In genomic region chr2:148675708-148676107, GRCh38 we compare ENCODE assay signal across 21 cellular contexts. TPM values are rescaled to one million over a fixed set of nuclear protein-coding genes. Genes with fewer than 3 reads are reported as not detected.
DNase-seq lines count a peak whose midpoint lies in the region; ATAC-seq and TF ChIP-seq lines count a peak whose summit lies in the region.
"Had no signal": no experiment of that assay in that cellular context is flagged by ENCODE, and none has a peak within 500 bp of the region (broad histone marks: within the 10 kb centered on the region; RNA-seq: fewer than 3 reads in every experiment).

No MANE protein-coding gene starts in this region.

- H3K36me3 ChIP-seq in IMR-90 (ENCODE audit: control insufficient read depth, insufficient read depth, low read length), result no peaks in the 10 kb centered on the region
- H3K36me3 ChIP-seq in tibial artery, result no peaks in the 10 kb centered on the region
- H3K36me3 ChIP-seq: vagina had no signal

- H3K56ac ChIP-seq in IMR-90 (ENCODE audit: extremely low read depth, insufficient read depth, low read length), result no peak overlapping the region

- no peak overlapping the region for H3K4ac ChIP-seq in IMR-90 (ENCODE audit: low read depth, low read length)

- no peak overlapping the region for H2AFZ ChIP-seq in IMR-90 (replicated peaks; ENCODE audit: low read length, poor library complexity)
- H2AFZ ChIP-seq: hepatocyte had no signal

- no peak for TF ChIP-seq RAD21 in IMR-90 (IDR thresholded peaks at IDR 0.05; ENCODE audit: low read length)

- no peak overlapping the region for H2BK120ac ChIP-seq in IMR-90 (ENCODE audit: low read depth, low read length)

- intact Hi-C loops in activated CD4-positive, alpha-beta T cell treated with anti-CD3 and anti-CD28 coated beads for 36 hours (cut with DNase I, micrococcal nuclease), result no loop called here
- intact Hi-C loops in IMR-90 (cut with micrococcal nuclease) (no loop called here), tibial artery (cut with DNase I; ENCODE audit: low total_unique reads) (no loop called here)

- POLR2A ChIA-PET in activated CD4-positive, alpha-beta T cell treated with anti-CD3 and anti-CD28 coated beads for 36 hours (lab: Charles Lee), result interaction anchor here (0.6 kb wide), 1 partner anchor 29 kb away, joined by 5 read pairs; no protein-coding TSS in a partner anchor
- POLR2A ChIA-PET in IMR-90 (lab: Charles Lee; ENCODE audit: unreplicated experiment), result no interaction called here
- POLR2A ChIA-PET in naive thymus-derived CD8-positive, alpha-beta T cell (lab: Charles Lee), result interaction anchor here (0.6 to 2.0 kb wide), 2 partner anchors 13 to 30 kb away, joined by 5 to 6 read pairs; no protein-coding TSS in a partner anchor

- no peak overlapping the region for H3K4me3 Mint-ChIP-seq in activated CD4-positive, alpha-beta T cell treated with anti-CD3 and anti-CD28 coated beads for 36 hours
- H3K4me3 Mint-ChIP-seq in naive thymus-derived CD8-positive, alpha-beta T cell, result peak overlapping the region in 5 of 10 donors; percentile 2 to 40 (median 31)

- peak overlapping the region; percentile 63 for H3K27ac Mint-ChIP-seq in activated CD4-positive, alpha-beta T cell treated with anti-CD3 and anti-CD28 coated beads for 36 hours
- peak overlapping the region in 6 of 10 donors; percentile 8 to 85 (median 28) for H3K27ac Mint-ChIP-seq in naive thymus-derived CD8-positive, alpha-beta T cell
- H3K27ac Mint-ChIP-seq: activated T-helper 2 cell treated with anti-CD3 and anti-CD28 coated beads, Interferon-gamma antibody, Interleukin-2, Interleukin-4, amounts not matched to agents 10 μg/mL and 5 μg/mL and 100 μg/mL, durations not matched to agents 14 hours and 24 hours and 36 hours had no signal

- H3K9me3 ChIP-seq in IMR-90 (ENCODE audit: control insufficient read depth, insufficient read depth, low read length) (no peaks in the 10 kb centered on the region), tibial artery (no peaks in the 10 kb centered on the region)
- H3K9me3 ChIP-seq: vagina had no signal

- no peak overlapping the region for H2BK20ac ChIP-seq in IMR-90 (ENCODE audit: low read depth, low read length)

- no peak overlapping the region for H3K9ac ChIP-seq in IMR-90 (ENCODE audit: low read depth, low read length)
- H3K9ac ChIP-seq: BLaER1 treated with 17β-estradiol and CSF1 and Interleukin-3, amounts not matched to agents 10 nM and 100 nM; KMS-11 had no signal

- no peak overlapping the region for H3K14ac ChIP-seq in IMR-90 (replicated peaks; ENCODE audit: low read depth, low read length)

- H3K9me3 Mint-ChIP-seq in activated CD4-positive, alpha-beta T cell treated with anti-CD3 and anti-CD28 coated beads for 36 hours (ENCODE audit: low read depth), result peaks cover 9% of the 10 kb centered on the region
- peaks cover 0 to 21% (median 11%) of the 10 kb centered on the region in 9 donors for H3K9me3 Mint-ChIP-seq in naive thymus-derived CD8-positive, alpha-beta T cell

- ATAC-seq in activated CD4-positive, alpha-beta T cell treated with anti-CD3 and anti-CD28 coated beads for 36 hours, result no peak
- peak; percentile 46 for ATAC-seq in IMR-90 (ENCODE audit: low read depth)
- ATAC-seq in naive thymus-derived CD8-positive, alpha-beta T cell, result no peak
- no peak for ATAC-seq in GM21619 (IDR thresholded peaks at IDR 0.05; ENCODE audit: unreplicated experiment)
- no peak for ATAC-seq in GM21390 (IDR thresholded peaks at IDR 0.05; ENCODE audit: unreplicated experiment)

- peaks cover 57% of the 10 kb centered on the region for H3K4me1 Mint-ChIP-seq in activated CD4-positive, alpha-beta T cell treated with anti-CD3 and anti-CD28 coated beads for 36 hours
- peaks cover 37 to 79% (median 72%) of the 10 kb centered on the region in 4 donors for H3K4me1 Mint-ChIP-seq in naive thymus-derived CD8-positive, alpha-beta T cell

- H3K23ac ChIP-seq in IMR-90 (ENCODE audit: low read depth, low read length), result no peak overlapping the region

- H3K4me1 ChIP-seq in IMR-90 (ENCODE audit: control insufficient read depth, insufficient read depth, low read length) (peaks cover 12% of the 10 kb centered on the region), tibial artery (peaks cover 0 to 70% (median 12%) of the 10 kb centered on the region in 4 donors)
- H3K4me1 ChIP-seq: BLaER1 treated with 17β-estradiol and CSF1 and Interleukin-3, amounts not matched to agents 10 nM and 100 nM had no signal

- peaks cover 16% of the 10 kb centered on the region for H3K36me3 Mint-ChIP-seq in activated CD4-positive, alpha-beta T cell treated with anti-CD3 and anti-CD28 coated beads for 36 hours (ENCODE audit: low read depth)
- H3K36me3 Mint-ChIP-seq in naive thymus-derived CD8-positive, alpha-beta T cell, result peaks cover 5 to 12% (median 8%) of the 10 kb centered on the region in 3 donors

- dilution Hi-C loops in IMR-90 (cut with HindIII; ENCODE audit: low sequenced_read_pairs, unreplicated experiment), result no loop called here

- in situ Hi-C loops in IMR-90 (cut with MboI; ENCODE audit: low sequenced_read_pairs), result no loop called here

- H3K27me3 ChIP-seq in IMR-90 (ENCODE audit: control insufficient read depth, insufficient read depth, low read length), result no peaks in the 10 kb centered on the region
- H3K27me3 ChIP-seq in tibial artery, result no peaks in the 10 kb centered on the region
- H3K27me3 ChIP-seq: BLaER1 treated with 17β-estradiol and CSF1 and Interleukin-3, amounts not matched to agents 10 nM and 100 nM; hepatocyte; vagina had no signal

- peaks cover 63% of the 10 kb centered on the region for H4K20me1 ChIP-seq in IMR-90 (ENCODE audit: insufficient read depth, low read length)

- H2AK5ac ChIP-seq in IMR-90 (ENCODE audit: low read depth, low read length), result no peak overlapping the region

- H4K91ac ChIP-seq in IMR-90 (ENCODE audit: insufficient read depth, low read depth, low read length), result no peak overlapping the region

- no peak overlapping the region for H2BK5ac ChIP-seq in IMR-90 (ENCODE audit: low read depth, low read length, poor library complexity, severe bottlenecking)

- no peak overlapping the region for H3K18ac ChIP-seq in IMR-90 (ENCODE audit: low read depth, low read length)

- no peak overlapping the region for H4K5ac ChIP-seq in IMR-90 (ENCODE audit: low read depth, low read length)

- H3K4me2 ChIP-seq in IMR-90 (ENCODE audit: low read depth, low read length), result peak overlapping the region; percentile 49; the same call in 1 of the 2 replicates
- H3K4me2 ChIP-seq: BLaER1 treated with 17β-estradiol and CSF1 and Interleukin-3, amounts not matched to agents 10 nM and 100 nM; hepatocyte; KMS-11 had no signal

- CTCF ChIA-PET in activated CD4-positive, alpha-beta T cell treated with anti-CD3 and anti-CD28 coated beads for 36 hours (lab: Charles Lee), result interaction anchor here (0.7 to 1.8 kb wide), 6 partner anchors 10 to 104 kb away, joined by 3 to 6 read pairs (median 4); no protein-coding TSS in a partner anchor
- CTCF ChIA-PET in IMR-90 (lab: Yijun Ruan, JAX), result no interaction called here

- no peak overlapping the region for H2BK15ac ChIP-seq in IMR-90 (ENCODE audit: low read depth, low read length)

- no peak overlapping the region for H3K4me3 ChIP-seq in IMR-90 (ENCODE audit: insufficient read depth, low read depth, low read length)
- H3K4me3 ChIP-seq in tibial artery, result no peak overlapping the region
- H3K4me3 ChIP-seq: BLaER1 treated with 17β-estradiol and CSF1 and Interleukin-3, amounts not matched to agents 10 nM and 100 nM; hepatocyte; vagina had no signal

- no TSS peak for BruUV-seq in IMR-90 (replicated peaks; lab: Mats Ljungman, UMichigan)

- H2AK9ac ChIP-seq in IMR-90 (replicated peaks; ENCODE audit: low read depth, low read length, poor library complexity), result no peak overlapping the region

- H3K9me1 ChIP-seq in IMR-90 (ENCODE audit: insufficient read depth, low read length), result peaks cover 9% of the 10 kb centered on the region

- no peak for DNase-seq in activated CD4-positive, alpha-beta T cell treated with anti-CD3 and anti-CD28 coated beads for 36 hours
- DNase-seq in activated CD4-positive, alpha-beta T cell treated with anti-CD3 and anti-CD28 coated beads, Interleukin-2, amount 50 U/mL, for 4 hours, result no peak
- DNase-seq in IMR-90 (peak; percentile 54), fibroblast of gingiva (ENCODE audit: low read depth) (peak; percentile 7), tibial artery (no peak)
- no peak for DNase-seq in naive thymus-derived CD8-positive, alpha-beta T cell
- DNase-seq: activated CD4-positive, alpha-beta T cell treated with anti-CD3 and anti-CD28 coated beads for 1 hour; central memory CD4-positive, alpha-beta T cell; effector CD4-positive, alpha-beta T cell; mesendoderm; NCI-H1048; NCI-H2029; posterior cingulate gyrus; small intestine had no signal

- H4K8ac ChIP-seq in IMR-90 (ENCODE audit: low read depth in 2 of 2, low read length in 2 of 2), result no peak overlapping the region

- peaks cover 11 to 46% of the 10 kb centered on the region in 2 experiments for H3K79me1 ChIP-seq in IMR-90 (ENCODE audit: low read depth in 1 of 2, low read length in 2 of 2)

- no CpG with 5 or more reads among the region's 4 CpGs for WGBS in IMR-90 (ENCODE audit: extremely low coverage in 2 of 2, insufficient read length in 1 of 2), 2 experiments

- TF ChIP-seq POLR2A in IMR-90 (IDR thresholded peaks at IDR 0.05; ENCODE audit: low read depth, low read length), result no peak

- no peaks in the 10 kb centered on the region for H3K27me3 Mint-ChIP-seq in activated CD4-positive, alpha-beta T cell treated with anti-CD3 and anti-CD28 coated beads for 36 hours
- H3K27me3 Mint-ChIP-seq in naive thymus-derived CD8-positive, alpha-beta T cell, result no peaks in the 10 kb centered on the region

- no peak for TF ChIP-seq CTCF in IMR-90 (conservative IDR thresholded peaks at IDR 0.05; ENCODE audit: low read depth, low read length)
- no peak for TF ChIP-seq CTCF in tibial artery (IDR thresholded peaks at IDR 0.05)

- no peak overlapping the region for H3K27ac ChIP-seq in IMR-90 (ENCODE audit: insufficient read depth, low read length)
- no peak overlapping the region for H3K27ac ChIP-seq in tibial artery
- H3K27ac ChIP-seq: BLaER1 treated with 17β-estradiol and CSF1 and Interleukin-3, amounts not matched to agents 10 nM and 100 nM; hepatocyte; KMS-11; vagina had no signal

TF ChIP-seq in IMR-90, 13 proteins besides CTCF, POLR2A, EP300 and RAD21 (continues in another document):
- TF ChIP-seq NFE2L2 (IDR thresholded peaks at IDR 0.05; ENCODE audit: low read depth, low read length) (no peak), MXI1 (IDR thresholded peaks at IDR 0.05; ENCODE audit: borderline replicate concordance, low read depth, low read length) (no peak), CEBPB (IDR thresholded peaks at IDR 0.05; ENCODE audit: low read depth, low read length) (no peak)

RNA-seq across cellular contexts. Expression of gene EPC2, which starts 31.2 kb away (rescaled TPM):
- 10 to 100 TPM; 20.8 to 25.7 TPM for total RNA-seq in activated CD4-positive, alpha-beta T cell treated with anti-CD3 and anti-CD28 coated beads for 36 hours
- total RNA-seq in IMR-90 (2012; rRNA removed), result 22.6 and 26.1 TPM in 2 replicates
- polyA plus RNA-seq in IMR-90 (2012; rRNA removed), result 10.6 and 11.4 TPM in 2 replicates
- polyA plus RNA-seq in IMR-90 (2012; cell fraction: cytosol; rRNA removed), result 1.1 and 2.7 TPM in 2 replicates
- 2.8 and 14.8 TPM in 2 replicates for polyA plus RNA-seq in IMR-90 (2012; cell fraction: nucleus; rRNA removed; ENCODE audit: low replicate concordance)
- 10 to 100 TPM; 91.1 to 94.7 TPM for total RNA-seq in naive thymus-derived CD8-positive, alpha-beta T cell
- polyA plus RNA-seq in naive thymus-derived CD8-positive, alpha-beta T cell, result 1 to 10 TPM; 2.5 to 3.7 (median 3.0) TPM

Comparison
In these comparisons a context has a peak if more than half of its experiments do, and no peak if none do; other contexts are left out.
1. DNase-seq: peak in IMR-90 (single experiment) and fibroblast of gingiva (single experiment); none in activated CD4-positive, alpha-beta T cell treated with anti-CD3 and anti-CD28 coated beads for 36 hours (single experiment), activated CD4-positive, alpha-beta T cell treated with anti-CD3 and anti-CD28 coated beads, Interleukin-2, amount 50 U/mL, for 4 hours (0 of 2), naive thymus-derived CD8-positive, alpha-beta T cell (0 of 10) and tibial artery (0 of 2).